Comparison of ENCODE assay signal across 8 cellular contexts in genomic region chr1:226186124-226187018, GRCh38. TPM values are rescaled to one million over a fixed set of nuclear protein-coding genes. Genes with fewer than 3 reads are reported as not detected.
DNase-seq lines count a peak whose midpoint lies in the region; ATAC-seq and TF ChIP-seq lines count a peak whose summit lies in the region.

ACBD3 (minus strand) TSS chr1:226186741; CDS start chr1:226186675, 66 bp downstream.

- no peak within 1 kb of the TSS for H3K27ac ChIP-seq in H9 (ENCODE audit: insufficient read length, low read depth, low read length)

- H3K9me3 ChIP-seq in H9 (ENCODE audit: control insufficient read depth, low read depth, low read length) (no peaks in the 10 kb centered on the region), MG63 (peaks cover 4% of the 10 kb centered on the region; the same call in 1 of the 2 replicates)

- no peaks in the 10 kb centered on the region for H3K9me3 Mint-ChIP-seq in H9
- no peaks in the 10 kb centered on the region for H3K9me3 Mint-ChIP-seq in nephron

- peaks cover 2 to 12% (median 10%) of the 10 kb centered on the region in 3 experiments; a peak in 4 of 7 replicates for H3K36me3 Mint-ChIP-seq in H9 (ENCODE audit: insufficient read depth in 1 of 3, low read depth in 3 of 3)
- H3K36me3 Mint-ChIP-seq in nephron (ENCODE audit: low read depth): peaks cover 19% of the 10 kb centered on the region

- no peak within 1 kb of the TSS for H2BK20ac ChIP-seq in H9 (ENCODE audit: low read depth, low read length, poor library complexity, severe bottlenecking)

- H3K27me3 Mint-ChIP-seq in H9 (ENCODE audit: low read depth) (no peaks in the 10 kb centered on the region), nephron (ENCODE audit: low read depth) (peaks cover 3% of the 10 kb centered on the region)

- no peak within 1 kb of the TSS for H3K4ac ChIP-seq in H9 (ENCODE audit: low read depth, low read length)

- no peak within 1 kb of the TSS for H2BK12ac ChIP-seq in H9 (ENCODE audit: insufficient read length, low read depth, low read length)

- H3K4me3 Mint-ChIP-seq in H9 (peak within 1 kb of the TSS; percentile 91 to 95), nephron (peak within 1 kb of the TSS; percentile 97 to 100 (median 99))

- H4K20me1 ChIP-seq in H9 (ENCODE audit: control insufficient read depth, insufficient read depth, insufficient read length): no peaks in the 10 kb centered on the region

- peaks cover 24 to 27% of the 10 kb centered on the region in 2 experiments for H3K4me1 Mint-ChIP-seq in H9
- H3K4me1 Mint-ChIP-seq in nephron: peaks cover 40% of the 10 kb centered on the region

- H2BK5ac ChIP-seq in H9 (ENCODE audit: insufficient read length, low read length): no peak within 1 kb of the TSS

- no peaks in the 10 kb centered on the region; the same call in 1 of the 2 replicates for H3K4me1 ChIP-seq in H9 (ENCODE audit: insufficient read depth, low read length)

- H3K18ac ChIP-seq in H9 (ENCODE audit: insufficient read length, low read depth, low read length): no peak within 1 kb of the TSS

- no peak within 1 kb of the TSS for H3K56ac ChIP-seq in H9 (ENCODE audit: insufficient read length, low read depth, low read length)

- H3K14ac ChIP-seq in H9 (ENCODE audit: insufficient read depth, low read length): peak within 1 kb of the TSS; percentile 81

- no peak within 1 kb of the TSS for H4K8ac ChIP-seq in H9 (replicated peaks; ENCODE audit: insufficient read length, low read depth, low read length)

- TF ChIP-seq CTCF in H9 (conservative IDR thresholded peaks at IDR 0.05) (no peak), fibroblast of pulmonary artery (IDR thresholded peaks at IDR 0.05; ENCODE audit: low read length, missing control alignments) (no peak), nephron (IDR thresholded peaks at IDR 0.05; ENCODE audit: unreplicated experiment in 3 of 3) (no peak)

- peaks cover 8% of the 10 kb centered on the region for H3K79me1 ChIP-seq in H9 (ENCODE audit: insufficient read depth, low read depth, low read length, poor library complexity, severe bottlenecking)

- no peak within 1 kb of the TSS for H3T11ph ChIP-seq in H9 (ENCODE audit: low read length)

- H2AFZ ChIP-seq in H9 (ENCODE audit: low read length): no peak within 1 kb of the TSS

- H3K27me3 ChIP-seq in H9 (ENCODE audit: insufficient read depth, low read length): no peaks in the 10 kb centered on the region
- H3K27me3 ChIP-seq in MG63: no peaks in the 10 kb centered on the region

- ATAC-seq in stimulated activated naive CD8-positive, alpha-beta T cell treated with anti-CD3 and anti-CD28 coated beads, Interleukin-15, Interleukin-2, amounts not matched to agents 100 U/mL and 50 U/mL, for 24 hours: peak; percentile 98

- H3K36me3 ChIP-seq in MG63: peaks cover 31% of the 10 kb centered on the region

- DNase-seq in ELR (ENCODE audit: low read depth) (peak; percentile 90), H9 (peak; percentile 93), MG63 (peak; percentile 94), SHP77 (lab: John Stamatoyannopoulos, UW) (peak; percentile 70 to 90), fibroblast of pulmonary artery (ENCODE audit: low read depth) (peak; percentile 83)
- peak; percentile 76 for DNase-seq in activated T-helper 9 cell treated with anti-CD3 and anti-CD28 coated beads, Interleukin-2, amount 50 U/mL, for 16 hours (ENCODE audit: low read depth)
- DNase-seq in stimulated activated naive CD8-positive, alpha-beta T cell treated with anti-CD3 and anti-CD28 coated beads, Interleukin-15, Interleukin-2, amounts not matched to agents 100 U/mL and 50 U/mL, for 24 hours: peak; percentile 87

- H3K23me2 ChIP-seq in H9 (ENCODE audit: insufficient read length, low read depth, low read length, poor library complexity, severe bottlenecking): peaks cover 6% of the 10 kb centered on the region

- H3K4me2 ChIP-seq in H9 (ENCODE audit: insufficient read depth, insufficient read length, low read length): peak within 1 kb of the TSS; percentile 72

- H2BK15ac ChIP-seq in H9 (ENCODE audit: low read depth, low read length): no peak within 1 kb of the TSS

- WGBS in H9 (ENCODE audit: extremely low coverage, insufficient read length, low lambda C conversion rate): no CpG with 5 or more reads among the region's 75 CpGs

- peaks cover 11% of the 10 kb centered on the region; the same call in 1 of the 2 replicates for H3K79me2 ChIP-seq in H9 (ENCODE audit: insufficient read depth, low read length)

- no peak within 1 kb of the TSS for H2BK120ac ChIP-seq in H9 (ENCODE audit: low read depth, low read length, poor library complexity, severe bottlenecking)

- peak within 1 kb of the TSS; percentile 39 for H3K9ac ChIP-seq in H9 (ENCODE audit: extremely low read depth, insufficient read length, low read length)

- no peak within 1 kb of the TSS for H4K91ac ChIP-seq in H9 (ENCODE audit: insufficient read length, low read depth, low read length)

- H3K27ac Mint-ChIP-seq in H9: peak within 1 kb of the TSS; percentile 70 to 96 (median 89); a peak in 6 of 7 replicates
- H3K27ac Mint-ChIP-seq in nephron: peak within 1 kb of the TSS; percentile 96 to 100 (median 99)

- no peak within 1 kb of the TSS for H2AK5ac ChIP-seq in H9 (ENCODE audit: insufficient read length, low read length)

- no peak within 1 kb of the TSS for H3K23ac ChIP-seq in H9 (ENCODE audit: insufficient read length, low read depth, low read length)

- peak within 1 kb of the TSS; percentile 97 for H3K4me3 ChIP-seq in MG63
- peak within 1 kb of the TSS; percentile 96 for H3K4me3 ChIP-seq in fibroblast of pulmonary artery (replicated peaks; ENCODE audit: low read depth, low read length)

- H4K5ac ChIP-seq in H9 (ENCODE audit: insufficient read length, low read depth, low read length): no peak within 1 kb of the TSS

RNA-seq across cellular contexts. Expression of gene ACBD3, which starts in this region (rescaled TPM):
- 30.6 and 30.8 TPM in 2 replicates for total RNA-seq in H9 (2021)
- total RNA-seq in MG63 (2014; rRNA removed; shearing (Covaris generic); ENCODE audit: low replicate concordance): 27.3 and 46.5 TPM in 2 replicates
